ENCODE assay signal across 9 cellular contexts in genomic region chr6:16700202-16700997, GRCh38.
DNase-seq lines count a peak whose midpoint lies in the region; ATAC-seq, FAIRE-seq and TF ChIP-seq lines count a peak whose summit lies in the region.
"Had no signal": no experiment of that assay in that cellular context is flagged by ENCODE, and none has a peak within 500 bp of the region (broad histone marks: within the 10 kb centered on the region; RNA-seq: fewer than 3 reads in every experiment).

No MANE protein-coding gene starts in this region.

- TF ChIP-seq POLR2A in GM12891 (IDR thresholded peaks at IDR 0.05; ENCODE audit: low read depth, low read length) (no peak), gastroesophageal sphincter (IDR thresholded peaks at IDR 0.05) (no peak)

- peak overlapping the region; percentile 54 to 79 (median 76) for H3K27ac ChIP-seq in gastroesophageal sphincter

- TF ChIP-seq CTCF in gastroesophageal sphincter (IDR thresholded peaks at IDR 0.05), result no peak

- DNase-seq in GM12891 (ENCODE audit: insufficient read length, low spot score) (no peak), sciatic nerve (ENCODE audit: low spot score) (no peak), SIG-M5 treated with dmso at 0.1 percent for 504 hours (lab: John Stamatoyannopoulos, UW; ENCODE audit: unreplicated experiment) (no peak), DMS79 treated with DMSO at 0.1 percent for 48 hours (lab: John Stamatoyannopoulos, UW) (no peak)
- peak; percentile 43 to 54 for DNase-seq in activated CD4-positive, alpha-beta T cell treated with anti-CD3 and anti-CD28 coated beads, Interleukin-2, amount 50 U/mL, for 48 hours

- WGBS in gastroesophageal sphincter (ENCODE audit: low coverage in 1 of 2), 2 donors, result 8 to 60% methylated on average over 2 to 11 of the region's 14 CpGs

- no peaks in the 10 kb centered on the region for H3K27me3 ChIP-seq in gastroesophageal sphincter

- intact Hi-C loops in sciatic nerve (cut with DNase I), result no loop called here

- peak; percentile 71 for FAIRE-seq in GM12891 (lab: Jason Lieb, UNC)
- FAIRE-seq: colon had no signal

- H3K36me3 ChIP-seq in gastroesophageal sphincter, result no peaks in the 10 kb centered on the region

- H3K9me3 ChIP-seq in gastroesophageal sphincter, result no peaks in the 10 kb centered on the region

- ATAC-seq in gastroesophageal sphincter, result peak; percentile 36
- ATAC-seq in sciatic nerve, result peak; percentile 67
- no peak for ATAC-seq in HG03039 (IDR thresholded peaks at IDR 0.05; ENCODE audit: unreplicated experiment)
- no peak for ATAC-seq in GM19463 (IDR thresholded peaks at IDR 0.05; ENCODE audit: unreplicated experiment)

- H3K4me3 ChIP-seq in gastroesophageal sphincter, result peak overlapping the region; percentile 42 to 55

- peaks cover 17 to 70% (median 20%) of the 10 kb centered on the region in 3 donors for H3K4me1 ChIP-seq in gastroesophageal sphincter

- TF ChIP-seq EP300 in gastroesophageal sphincter (IDR thresholded peaks at IDR 0.05), result no peak

TF ChIP-seq in GM12891, 5 proteins besides CTCF, POLR2A, EP300 and RAD21:
- TF ChIP-seq TAF1 (IDR thresholded peaks at IDR 0.05; ENCODE audit: low read depth, low read length), result no peak
- TF ChIP-seq POLR2AphosphoS5 (IDR thresholded peaks at IDR 0.05; ENCODE audit: low read depth, low read length), result no peak
- no peak for TF ChIP-seq POU2F2 (IDR thresholded peaks at IDR 0.05; ENCODE audit: low read depth, low read length)

Comparison
In these comparisons a context has a peak if more than half of its experiments do, and no peak if none do; other contexts are left out.
1. DNase-seq: peak in activated CD4-positive, alpha-beta T cell treated with anti-CD3 and anti-CD28 coated beads, Interleukin-2, amount 50 U/mL, for 48 hours (2 of 2); none in GM12891 (single experiment), sciatic nerve (single experiment), SIG-M5 treated with dmso at 0.1 percent for 504 hours (single experiment) and DMS79 treated with DMSO at 0.1 percent for 48 hours (single experiment).
2. ATAC-seq: peak in gastroesophageal sphincter (single experiment) and sciatic nerve (single experiment); none in HG03039 (single experiment) and GM19463 (single experiment).